Comparison of ENCODE assay signal across 8 cellular contexts in the genomic region with DNA sequence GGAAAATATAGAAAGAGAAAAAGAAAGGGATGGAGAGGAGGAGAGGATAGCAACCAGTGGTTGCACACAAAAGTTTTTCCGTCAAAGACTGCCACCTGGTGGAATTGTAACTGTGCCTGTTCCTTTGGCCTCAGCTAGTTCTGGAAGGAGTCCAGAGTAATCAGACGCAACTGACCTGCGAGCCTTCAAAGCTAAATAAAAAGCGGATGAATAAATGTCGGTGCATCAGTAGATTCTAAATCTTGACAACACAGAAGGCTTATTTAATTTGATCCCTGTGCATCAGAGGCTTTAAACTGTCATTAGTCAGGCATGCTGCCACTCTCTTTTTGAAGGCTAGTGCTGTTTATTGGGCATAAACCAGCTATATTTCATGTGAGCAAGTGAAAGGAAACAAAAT.
DNase-seq lines count a peak whose midpoint lies in the region; FAIRE-seq and TF ChIP-seq lines count a peak whose summit lies in the region.

No MANE protein-coding gene starts in this region.

- TF ChIP-seq POLR2A in H54 (IDR thresholded peaks at IDR 0.05; ENCODE audit: low read depth, low read length) (no peak), Peyer's patch (IDR thresholded peaks at IDR 0.05) (no peak)

- H3K36me3 ChIP-seq in Peyer's patch: no peaks in the 10 kb centered on the region
- H3K36me3 ChIP-seq in brain microvascular endothelial cell (replicated peaks): no peaks in the 10 kb centered on the region

- DNase-seq in activated naive CD4-positive, alpha-beta T cell treated with Interleukin-2 at 50 U/mL for 16 hours: peak; percentile 13
- DNase-seq in activated naive CD4-positive, alpha-beta T cell (lab: John Stamatoyannopoulos, UW): no peak
- DNase-seq in H54 (ENCODE audit: insufficient read length, low spot score) (peak; percentile 28), Peyer's patch (peak in 1 of 3 donors; percentile 54), brain microvascular endothelial cell (peak; percentile 49), left kidney (ENCODE audit: low read depth, low spot score) (peak; percentile 89), substantia nigra (lab: John Stamatoyannopoulos, UW) (peak in 33 of 49 donors; percentile 3 to 60 (median 15))

- H3K27ac ChIP-seq in Peyer's patch (no peak overlapping the region), brain microvascular endothelial cell (no peak overlapping the region), substantia nigra (ENCODE audit: low read depth, low read length, poor library complexity, severe bottlenecking) (no peak overlapping the region)

- in situ Hi-C loops in brain microvascular endothelial cell (cut with HindIII; ENCODE audit: low pct_ligation_motif_present, low sequenced_read_pairs): no loop called here

- no peaks in the 10 kb centered on the region for H3K9me3 ChIP-seq in Peyer's patch

- TF ChIP-seq CTCF in LNCAP (IDR thresholded peaks at IDR 0.05): peak; percentile 82
- TF ChIP-seq CTCF in Peyer's patch (IDR thresholded peaks at IDR 0.05): peak in 4 of 6 experiments; percentile 44 to 52 (median 48)
- TF ChIP-seq CTCF in brain microvascular endothelial cell (IDR thresholded peaks at IDR 0.05; ENCODE audit: low read depth, low read length, missing control alignments): peak; percentile 79

- H3K4me3 ChIP-seq in Peyer's patch: no peak overlapping the region
- no peak overlapping the region for H3K4me3 ChIP-seq in brain microvascular endothelial cell (ENCODE audit: low read depth, low read length)

- no peaks in the 10 kb centered on the region for H3K27me3 ChIP-seq in Peyer's patch
- no peaks in the 10 kb centered on the region for H3K27me3 ChIP-seq in brain microvascular endothelial cell (replicated peaks)

- FAIRE-seq in H54 (lab: Jason Lieb, UNC): peak; percentile 64

- H3K4me1 ChIP-seq in Peyer's patch: no peaks in the 10 kb centered on the region

Comparison
In these comparisons a context has a peak if more than half of its experiments do, and no peak if none do; other contexts are left out.
1. DNase-seq: peak in activated naive CD4-positive, alpha-beta T cell treated with Interleukin-2 at 50 U/mL for 16 hours (single experiment), H54 (single experiment), brain microvascular endothelial cell (single experiment), left kidney (single experiment) and substantia nigra (33 of 49); none in activated naive CD4-positive, alpha-beta T cell (0 of 4).
2. Peak in every context shown above with its lines, with median percentiles within 50 percentile points of each other: CTCF ChIP-seq.